8 cellular contexts compared by ENCODE assay signal in the genomic region with DNA sequence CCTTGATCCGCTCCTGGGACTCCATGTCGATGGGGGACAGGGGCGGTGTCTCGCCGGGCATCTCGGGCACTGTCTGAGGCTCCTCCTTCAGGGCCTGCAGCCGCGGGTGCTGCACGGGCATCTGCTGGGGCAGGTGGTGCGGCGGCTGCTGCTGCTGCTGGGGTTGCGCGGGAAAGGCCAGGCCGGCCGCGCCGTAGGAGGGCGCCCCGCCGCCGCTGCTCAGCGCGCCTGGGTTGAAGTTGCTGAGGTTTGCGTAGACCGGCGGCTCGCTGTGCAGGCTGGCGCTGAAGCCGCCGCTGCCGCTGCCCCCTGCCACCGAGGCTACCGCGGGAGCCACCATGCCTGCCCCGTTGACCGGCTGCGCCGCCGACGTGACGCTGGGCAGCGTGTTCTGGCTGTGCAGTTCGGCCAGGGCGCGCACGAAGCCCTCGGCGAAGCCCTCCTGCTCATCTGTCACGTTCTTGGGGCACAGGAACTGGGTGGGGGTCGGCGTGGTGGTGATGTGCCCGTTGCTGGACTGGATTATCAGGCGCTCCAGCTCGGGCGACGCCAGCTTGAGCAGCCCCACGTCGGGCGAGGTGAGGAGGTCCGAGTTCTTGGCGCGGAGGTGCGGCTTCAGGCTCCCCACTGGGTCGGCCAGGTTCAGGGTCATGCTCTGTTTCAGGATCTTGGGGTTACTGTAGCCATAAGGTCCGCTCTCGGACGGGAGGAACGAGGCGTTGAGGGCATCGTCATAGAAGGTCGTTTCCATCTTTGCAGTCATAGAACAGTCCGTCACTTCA. TPM values are rescaled to one million over a fixed set of nuclear protein-coding genes. Genes with fewer than 3 reads are reported as not detected.
DNase-seq lines count a peak whose midpoint lies in the region; ATAC-seq and TF ChIP-seq lines count a peak whose summit lies in the region.

No MANE protein-coding gene starts in this region.

- in situ Hi-C loops in Caki2 (cut with HindIII; ENCODE audit: low pct_unique_long_range_greater_than_20kb, low sequenced_read_pairs): no loop called here

- H3K9me3 ChIP-seq in OCI-LY3 (ENCODE audit: insufficient read depth, low read length) (no peaks in the 10 kb centered on the region), neural cell (ENCODE audit: low read length) (no peaks in the 10 kb centered on the region), stomach smooth muscle (ENCODE audit: control insufficient read depth in 2 of 2, low read length in 2 of 2) (no peaks in the 10 kb centered on the region)

- H3K79me2 ChIP-seq in OCI-LY3 (ENCODE audit: low read length): peaks cover 19% of the 10 kb centered on the region
- H3K79me2 ChIP-seq in neural cell (replicated peaks; ENCODE audit: insufficient read depth, low read length): peaks cover 22% of the 10 kb centered on the region

- H2AFZ ChIP-seq in OCI-LY3 (ENCODE audit: low read depth, low read length): no peak overlapping the region
- H2AFZ ChIP-seq in neural cell (ENCODE audit: low read depth, low read length): no peak overlapping the region

- H3K4me1 ChIP-seq in OCI-LY3 (ENCODE audit: low read length) (peaks cover 19% of the 10 kb centered on the region), stomach smooth muscle (ENCODE audit: control insufficient read depth, insufficient read depth, low read length) (peaks cover 17% of the 10 kb centered on the region)

- H3K27me3 ChIP-seq in OCI-LY3 (ENCODE audit: low read depth, low read length): no peaks in the 10 kb centered on the region
- H3K27me3 ChIP-seq in neural cell (ENCODE audit: insufficient read depth, low read depth, low read length): no peaks in the 10 kb centered on the region
- no peaks in the 10 kb centered on the region for H3K27me3 ChIP-seq in stomach smooth muscle (ENCODE audit: control insufficient read depth in 1 of 2, insufficient read depth in 2 of 2, low read length in 2 of 2)

- peak; percentile 37 for TF ChIP-seq RAD21 in neural cell (conservative IDR thresholded peaks at IDR 0.05)

- peaks cover 14% of the 10 kb centered on the region for H3K36me3 ChIP-seq in OCI-LY3 (replicated peaks; ENCODE audit: low read depth, low read length)
- no peaks in the 10 kb centered on the region for H3K36me3 ChIP-seq in neural cell (ENCODE audit: insufficient read depth, low read length)
- H3K36me3 ChIP-seq in stomach smooth muscle (ENCODE audit: control insufficient read depth in 2 of 2, insufficient read depth in 2 of 2, low read length in 2 of 2): peaks cover 0 to 3% of the 10 kb centered on the region in 2 donors

- no peaks in the 10 kb centered on the region for H3K9me2 ChIP-seq in neural cell (ENCODE audit: insufficient read depth, low read length)

- TF ChIP-seq CTCF in OCI-LY3 (IDR thresholded peaks at IDR 0.05; ENCODE audit: low read depth, low read length) (no peak), fibroblast of the aortic adventitia (IDR thresholded peaks at IDR 0.05; ENCODE audit: insufficient read depth, low read length) (no peak), neural cell (IDR thresholded peaks at IDR 0.05; ENCODE audit: poor library complexity, severe bottlenecking) (no peak)

- peak overlapping the region; percentile 85 for H3K4me3 ChIP-seq in OCI-LY3 (ENCODE audit: low read length)
- H3K4me3 ChIP-seq in fibroblast of the aortic adventitia (ENCODE audit: low read depth, low read length): peak overlapping the region; percentile 93
- H3K4me3 ChIP-seq in neural cell (ENCODE audit: low read length): peak overlapping the region; percentile 93
- H3K4me3 ChIP-seq in stomach smooth muscle (ENCODE audit: low read length in 2 of 2): peak overlapping the region; percentile 94 to 98

- peak; percentile 59 for DNase-seq in Caki2 (ENCODE audit: low read depth)
- peak; percentile 42 for DNase-seq in HCEC 1CT
- peak; percentile 45 for DNase-seq in activated T-helper 9 cell treated with anti-CD3 and anti-CD28 coated beads, Interleukin-2, amount 50 U/mL, for 16 hours (ENCODE audit: low read depth)
- DNase-seq in fibroblast of the aortic adventitia (ENCODE audit: low read depth): peak; percentile 41

- H3K4me2 ChIP-seq in OCI-LY3 (ENCODE audit: low read length) (peak overlapping the region; percentile 86), neural cell (ENCODE audit: low read length) (peak overlapping the region; percentile 85)

- H4K20me1 ChIP-seq in OCI-LY3 (ENCODE audit: insufficient read depth, low read length) (0 out of 2 replicates have a peak, but pooled peaks cover 3% of the 10 kb centered on the region), neural cell (ENCODE audit: insufficient read depth) (peaks cover 26% of the 10 kb centered on the region)

- no peak overlapping the region for H3K27ac ChIP-seq in OCI-LY3 (ENCODE audit: low read length)
- H3K27ac ChIP-seq in neural cell (ENCODE audit: low read length): peak overlapping the region; percentile 97
- peak overlapping the region; percentile 99 for H3K27ac ChIP-seq in stomach smooth muscle (ENCODE audit: low read length)

- TF ChIP-seq EP300 in neural cell (conservative IDR thresholded peaks at IDR 0.05; ENCODE audit: poor library complexity, severe bottlenecking): no peak

- ATAC-seq in HG03045 (IDR thresholded peaks at IDR 0.05; ENCODE audit: unreplicated experiment): no peak

- H3K9ac ChIP-seq in OCI-LY3 (ENCODE audit: low read length) (peak overlapping the region; percentile 84), neural cell (ENCODE audit: low read length) (peak overlapping the region; percentile 99), stomach smooth muscle (ENCODE audit: low read length in 2 of 2) (peak overlapping the region; percentile 96 to 100)

- H3F3A ChIP-seq in neural cell (ENCODE audit: insufficient read depth, low read length, poor library complexity, severe bottlenecking): no peaks in the 10 kb centered on the region

TF ChIP-seq in neural cell, 6 proteins besides CTCF, POLR2A, EP300 and RAD21:
- TF ChIP-seq EZH2 (IDR thresholded peaks at IDR 0.05; ENCODE audit: borderline replicate concordance, insufficient read depth, low read length, poor library complexity, severe bottlenecking) (no peak), SMC3 (conservative IDR thresholded peaks at IDR 0.05; ENCODE audit: poor library complexity) (no peak), TAF1 (IDR thresholded peaks at IDR 0.05; ENCODE audit: low read depth) (no peak), MXI1 (conservative IDR thresholded peaks at IDR 0.05; ENCODE audit: poor library complexity, severe bottlenecking) (no peak), POLR2AphosphoS5 (IDR thresholded peaks at IDR 0.05) (no peak)
- TF ChIP-seq, protein P1, sequence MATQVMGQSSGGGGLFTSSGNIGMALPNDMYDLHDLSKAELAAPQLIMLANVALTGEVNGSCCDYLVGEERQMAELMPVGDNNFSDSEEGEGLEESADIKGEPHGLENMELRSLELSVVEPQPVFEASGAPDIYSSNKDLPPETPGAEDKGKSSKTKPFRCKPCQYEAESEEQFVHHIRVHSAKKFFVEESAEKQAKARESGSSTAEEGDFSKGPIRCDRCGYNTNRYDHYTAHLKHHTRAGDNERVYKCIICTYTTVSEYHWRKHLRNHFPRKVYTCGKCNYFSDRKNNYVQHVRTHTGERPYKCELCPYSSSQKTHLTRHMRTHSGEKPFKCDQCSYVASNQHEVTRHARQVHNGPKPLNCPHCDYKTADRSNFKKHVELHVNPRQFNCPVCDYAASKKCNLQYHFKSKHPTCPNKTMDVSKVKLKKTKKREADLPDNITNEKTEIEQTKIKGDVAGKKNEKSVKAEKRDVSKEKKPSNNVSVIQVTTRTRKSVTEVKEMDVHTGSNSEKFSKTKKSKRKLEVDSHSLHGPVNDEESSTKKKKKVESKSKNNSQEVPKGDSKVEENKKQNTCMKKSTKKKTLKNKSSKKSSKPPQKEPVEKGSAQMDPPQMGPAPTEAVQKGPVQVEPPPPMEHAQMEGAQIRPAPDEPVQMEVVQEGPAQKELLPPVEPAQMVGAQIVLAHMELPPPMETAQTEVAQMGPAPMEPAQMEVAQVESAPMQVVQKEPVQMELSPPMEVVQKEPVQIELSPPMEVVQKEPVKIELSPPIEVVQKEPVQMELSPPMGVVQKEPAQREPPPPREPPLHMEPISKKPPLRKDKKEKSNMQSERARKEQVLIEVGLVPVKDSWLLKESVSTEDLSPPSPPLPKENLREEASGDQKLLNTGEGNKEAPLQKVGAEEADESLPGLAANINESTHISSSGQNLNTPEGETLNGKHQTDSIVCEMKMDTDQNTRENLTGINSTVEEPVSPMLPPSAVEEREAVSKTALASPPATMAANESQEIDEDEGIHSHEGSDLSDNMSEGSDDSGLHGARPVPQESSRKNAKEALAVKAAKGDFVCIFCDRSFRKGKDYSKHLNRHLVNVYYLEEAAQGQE (IDR thresholded peaks at IDR 0.05; ENCODE audit: borderline replicate concordance): no peak

RNA-seq across cellular contexts. Expression of a gene that starts 1.3 kb away (rescaled TPM):
- total RNA-seq in Caki2 (2014; rRNA removed; shearing (Covaris generic); ENCODE audit: low replicate concordance): 44.5 and 46.7 TPM in 2 replicates
- total RNA-seq in fibroblast of the aortic adventitia (ENCODE audit: low replicate concordance): 30.7 and 55.0 TPM in 2 replicates
- 114 and 124 TPM in 2 replicates for polyA plus RNA-seq in neural cell
- 159 and 198 TPM in 2 replicates for polyA minus RNA-seq in neural cell
